Comparison of ENCODE assay signal across 16 cellular contexts in the genomic region with DNA sequence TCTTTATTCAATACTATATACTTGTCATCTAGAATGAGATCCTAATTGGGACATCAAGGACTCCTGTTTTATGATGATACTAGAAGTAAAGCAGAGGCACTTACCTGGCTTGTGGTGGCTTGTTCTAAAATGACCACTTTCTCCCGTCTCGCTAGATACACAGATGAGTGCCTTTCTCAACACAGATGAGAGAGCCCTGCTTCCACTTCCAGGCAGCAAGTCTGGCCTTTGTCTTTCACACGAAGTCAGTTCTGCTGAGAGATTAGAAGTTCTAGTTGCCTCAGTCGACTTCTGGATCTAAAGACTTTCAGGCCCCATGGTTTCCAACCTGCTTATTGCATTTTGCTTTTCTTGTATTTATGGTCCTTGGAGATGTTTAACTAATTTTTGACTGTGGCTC.
A peak's percentile ranks its signal among the peaks of the same experiment; 100 is the strongest.
DNase-seq lines count a peak whose midpoint lies in the region; ATAC-seq and TF ChIP-seq lines count a peak whose summit lies in the region.
"Had no signal": no experiment of that assay in that cellular context is flagged by ENCODE, and none has a peak within 500 bp of the region (broad histone marks: within the 10 kb centered on the region; RNA-seq: fewer than 3 reads in every experiment).

No MANE protein-coding gene starts in this region.

- TF ChIP-seq CTCF in fibroblast of villous mesenchyme (IDR thresholded peaks at IDR 0.05; ENCODE audit: insufficient read depth, low read depth, low read length): no peak
- TF ChIP-seq CTCF in mesothelial cell of epicardium (IDR thresholded peaks at IDR 0.05; ENCODE audit: unreplicated experiment): no peak
- TF ChIP-seq CTCF in PC-3 (conservative IDR thresholded peaks at IDR 0.05; ENCODE audit: low read depth, low read length): no peak

- no peak overlapping the region for H3K4me3 Mint-ChIP-seq in mesothelial cell of epicardium
- H3K4me3 Mint-ChIP-seq: CD14-positive monocyte; CD8-positive, alpha-beta T cell had no signal

- no peaks in the 10 kb centered on the region for H3K27me3 Mint-ChIP-seq in mesothelial cell of epicardium (ENCODE audit: low read depth)

- BruUV-seq in PC-3 (replicated peaks; lab: Mats Ljungman, UMichigan): no TSS peak

- H3K4me1 ChIP-seq in PC-3 (ENCODE audit: insufficient read depth, low read length): no peaks in the 10 kb centered on the region

- DNase-seq in NCI-H187 treated with DMSO at 0.1 percent for 48 hours (lab: John Stamatoyannopoulos, UW) (peak; percentile 1), NCI-H187 (lab: John Stamatoyannopoulos, UW) (no peak), DMS79 (lab: John Stamatoyannopoulos, UW) (peak; percentile 47), fibroblast of villous mesenchyme (ENCODE audit: low read depth) (peak; percentile 25), mesothelial cell of epicardium (ENCODE audit: low spot score in 2 of 2, unreplicated experiment in 2 of 2) (no peak), PC-3 (no peak), occipital lobe (lab: John Stamatoyannopoulos, UW) (no peak)
- DNase-seq: CD8-positive, alpha-beta T cell; COR-L47; DMS153; GF-D8; HCEC 1CT had no signal

- no peaks in the 10 kb centered on the region for H4K20me1 ChIP-seq in PC-3 (ENCODE audit: low read length)

- ATAC-seq in GM18519 (IDR thresholded peaks at IDR 0.05; ENCODE audit: low FRiP score, unreplicated experiment): no peak
- no peak for ATAC-seq in PC-3
- ATAC-seq: CD8-positive, alpha-beta T cell had no signal

- H3K9ac ChIP-seq in PC-3 (ENCODE audit: low read length): no peak overlapping the region

- no peaks in the 10 kb centered on the region for H3K9me2 ChIP-seq in PC-3 (replicated peaks; ENCODE audit: low read length)

- peaks cover 21% of the 10 kb centered on the region for H3K9me3 Mint-ChIP-seq in mesothelial cell of epicardium
- H3K9me3 Mint-ChIP-seq: CD14-positive monocyte; CD8-positive, alpha-beta T cell had no signal

- no peaks in the 10 kb centered on the region for H3K79me2 ChIP-seq in PC-3 (ENCODE audit: low read length)

- H3K4me3 ChIP-seq in fibroblast of villous mesenchyme (ENCODE audit: low read depth, low read length) (no peak overlapping the region), PC-3 (ENCODE audit: low read length) (no peak overlapping the region)

- H3K4me1 Mint-ChIP-seq in mesothelial cell of epicardium: peaks cover 9% of the 10 kb centered on the region
- H3K4me1 Mint-ChIP-seq: CD14-positive monocyte had no signal

- no peaks in the 10 kb centered on the region for H3K9me3 ChIP-seq in PC-3 (ENCODE audit: low read length)

- H3K4me2 ChIP-seq in PC-3 (ENCODE audit: low read length): no peak overlapping the region

- H3K27me3 ChIP-seq in PC-3 (ENCODE audit: low read length): no peaks in the 10 kb centered on the region

- no peak overlapping the region for H2AFZ ChIP-seq in PC-3 (ENCODE audit: low read length)

- POLR2A ChIA-PET in PC-3 (lab: Charles Lee; ENCODE audit: unreplicated experiment): no interaction called here

- peak overlapping the region; percentile 49 for H3K27ac Mint-ChIP-seq in mesothelial cell of epicardium
- H3K27ac Mint-ChIP-seq: CD14-positive monocyte; CD8-positive, alpha-beta T cell had no signal

- intact Hi-C loops in PC-3 (cut with micrococcal nuclease): no loop called here

- no peak overlapping the region for H3K27ac ChIP-seq in PC-3 (ENCODE audit: low read length)
- H3K27ac ChIP-seq: 22Rv1, HL-60 had no signal

- CTCF ChIA-PET in PC-3 (lab: Charles Lee): no interaction called here

- peaks cover 3% of the 10 kb centered on the region for H3K36me3 Mint-ChIP-seq in mesothelial cell of epicardium
- H3K36me3 Mint-ChIP-seq: CD14-positive monocyte; CD8-positive, alpha-beta T cell had no signal

- H3F3A ChIP-seq in PC-3 (ENCODE audit: low read length, unreplicated experiment): no peaks in the 10 kb centered on the region

- H3K36me3 ChIP-seq in PC-3 (ENCODE audit: low read depth, low read length): no peaks in the 10 kb centered on the region

Comparison
In these comparisons a context has a peak if more than half of its experiments do, and no peak if none do; other contexts are left out.
1. DNase-seq: peak in NCI-H187 treated with DMSO at 0.1 percent for 48 hours (single experiment), DMS79 (single experiment) and fibroblast of villous mesenchyme (single experiment); none in NCI-H187 (0 of 2), mesothelial cell of epicardium (0 of 2), PC-3 (single experiment) and occipital lobe (single experiment).